ENCODE assay signal across 7 cellular contexts in genomic region chr1:30823627-30823968, GRCh38.
DNase-seq lines count a peak whose midpoint lies in the region; ATAC-seq, FAIRE-seq and TF ChIP-seq lines count a peak whose summit lies in the region.

No MANE protein-coding gene starts in this region.

- DNase-seq in Karpas-422 (no peak), K562 (ENCODE audit: extremely low read depth in 1 of 4, low spot score in 3 of 4) (no peak), lower lobe of right lung (no peak), GM10248 (ENCODE audit: extremely low spot score) (no peak)

- no peaks in the 10 kb centered on the region for H3K9me3 ChIP-seq in Karpas-422 (ENCODE audit: low read length)
- H3K9me3 ChIP-seq in K562 (replicated peaks; ENCODE audit: control insufficient read depth, insufficient read depth, low read depth, low read length) = no peaks in the 10 kb centered on the region
- H3K9me3 ChIP-seq in lower lobe of right lung = no peaks in the 10 kb centered on the region

- H4K20me1 ChIP-seq in Karpas-422 (ENCODE audit: insufficient read depth, low read depth, low read length) (no peaks in the 10 kb centered on the region), K562 (replicated peaks; ENCODE audit: control insufficient read depth, insufficient read depth, low read length) (no peaks in the 10 kb centered on the region; the same call in 1 of the 2 replicates)

- H3K9me1 ChIP-seq in K562 (ENCODE audit: control insufficient read depth, insufficient read depth, low read length) = no peaks in the 10 kb centered on the region

- intact Hi-C loops in K562 (cut with micrococcal nuclease) = no loop called here
- intact Hi-C loops in lower lobe of right lung (cut with DNase I) = no loop called here

- no peak for TF ChIP-seq EP300 in K562 (IDR thresholded peaks at IDR 0.05; ENCODE audit: low read length)

- H3K9ac ChIP-seq in Karpas-422 (ENCODE audit: low read length) (0 out of 2 replicates have a peak overlapping the region, but pooled peaks have one; percentile 51), K562 (ENCODE audit: insufficient read depth in 1 of 2, low read depth in 2 of 2, low read length in 2 of 2) (peak overlapping the region; percentile 75 to 82)

- no peaks in the 10 kb centered on the region for H3K9me2 ChIP-seq in Karpas-422 (replicated peaks; ENCODE audit: insufficient read depth, low read length)

- in situ Hi-C loops in K562 (cut with MboI) = no loop called here

- TF ChIP-seq RAD21 in K562 (CRISPR knock-in tag; conservative IDR thresholded peaks at IDR 0.05 in 1 of 2, IDR thresholded peaks at IDR 0.05 in 1 of 2) = no peak

- no peak for ATAC-seq in K562
- no peak for ATAC-seq in lower lobe of right lung
- ATAC-seq in HG03159 (IDR thresholded peaks at IDR 0.05; ENCODE audit: unreplicated experiment) = no peak
- no peak for ATAC-seq in HG03045 (IDR thresholded peaks at IDR 0.05; ENCODE audit: unreplicated experiment)

- POLR2A ChIA-PET in K562 (lab: Yijun Ruan, JAX) = interaction anchor here (0.6 to 2.1 kb wide), 15 partner anchors 9 to 289 kb away, joined by 3 to 13 read pairs (median 5); no protein-coding TSS in a partner anchor
- POLR2A ChIA-PET in GM10248 (lab: Yijun Ruan, JAX) = no interaction called here

- H3K27ac ChIP-seq in Karpas-422 (ENCODE audit: low read length) = no peak overlapping the region
- peak overlapping the region; percentile 85 for H3K27ac ChIP-seq in K562 (ENCODE audit: extremely low read depth, low read depth, low read length)
- H3K27ac ChIP-seq in lower lobe of right lung = peak overlapping the region; percentile 83
- H3K27ac ChIP-seq in temporal lobe (ENCODE audit: low read depth, low read length) = peak overlapping the region; percentile 89

- no peak overlapping the region for H2AFZ ChIP-seq in Karpas-422 (ENCODE audit: low read length)
- peak overlapping the region; percentile 96 for H2AFZ ChIP-seq in K562 (ENCODE audit: low read depth, low read length)

- no TSS peak for BruUV-seq in K562 (replicated peaks; lab: Mats Ljungman, UMichigan)

- TF ChIP-seq POLR2A in K562 (conservative IDR thresholded peaks at IDR 0.05) = no peak

- CTCF ChIA-PET in K562 (lab: Yijun Ruan, JAX; ENCODE audit: low intra/inter-chr PET ratio) (no interaction called here), GM10248 (lab: Yijun Ruan, JAX) (interaction anchor here (0.7 to 2.0 kb wide), 6 partner anchors 9 to 105 kb away, joined by 3 to 9 read pairs (median 4); no protein-coding TSS in a partner anchor)

- H3K36me3 ChIP-seq in Karpas-422 (ENCODE audit: insufficient read depth, low read length) = no peaks in the 10 kb centered on the region
- no peaks in the 10 kb centered on the region for H3K36me3 ChIP-seq in K562 (ENCODE audit: control insufficient read depth, insufficient read depth, low read length)
- H3K36me3 ChIP-seq in lower lobe of right lung = no peaks in the 10 kb centered on the region

- H3K27me3 ChIP-seq in Karpas-422 (ENCODE audit: low read length) (no peaks in the 10 kb centered on the region), K562 (ENCODE audit: control insufficient read depth in 2 of 2, insufficient read depth in 2 of 2, low read length in 2 of 2) (no peaks in the 10 kb centered on the region; a peak in 1 of 5 replicates), lower lobe of right lung (ENCODE audit: low read depth) (no peaks in the 10 kb centered on the region)

- no peak for FAIRE-seq in K562 (lab: Jason Lieb, UNC)

- peaks cover 16% of the 10 kb centered on the region for H3K4me1 ChIP-seq in Karpas-422 (ENCODE audit: low read length)
- peaks cover 9 to 18% of the 10 kb centered on the region in 2 experiments; a peak in 4 of 5 replicates for H3K4me1 ChIP-seq in K562 (replicated peaks in 1 of 2; ENCODE audit: control insufficient read depth in 2 of 2, insufficient read depth in 2 of 2, low read length in 2 of 2)
- peaks cover 15% of the 10 kb centered on the region for H3K4me1 ChIP-seq in lower lobe of right lung

- H3K79me2 ChIP-seq in Karpas-422 (ENCODE audit: low read length) (no peaks in the 10 kb centered on the region), K562 (ENCODE audit: control insufficient read depth, insufficient read depth, low read length) (no peaks in the 10 kb centered on the region)

- peak overlapping the region; percentile 55 for H3K4me2 ChIP-seq in Karpas-422 (ENCODE audit: low read depth, low read length, poor library complexity, severe bottlenecking)
- peak overlapping the region; percentile 83 for H3K4me2 ChIP-seq in K562 (ENCODE audit: insufficient read depth, low read length)

- TF ChIP-seq CTCF in K562 (IDR thresholded peaks at IDR 0.05 in 2 of 3, conservative IDR thresholded peaks at IDR 0.05 in 1 of 3; ENCODE audit: insufficient read depth in 2 of 3, low read depth in 1 of 3, low read length in 3 of 3) (no peak), lower lobe of right lung (IDR thresholded peaks at IDR 0.05) (no peak), GM10248 (IDR thresholded peaks at IDR 0.05; ENCODE audit: control extremely low read depth, extremely low read depth, low read depth, missing control alignments) (no peak)

- WGBS in K562 (ENCODE audit: insufficient coverage, low coverage, missing lambda C conversion rate) = 61% methylated on average over 3 of the region's 3 CpGs

- H3K4me3 ChIP-seq in Karpas-422 (ENCODE audit: low read length) = no peak overlapping the region
- peak overlapping the region; percentile 44; the same call in 1 of the 2 replicates for H3K4me3 ChIP-seq in K562
- peak overlapping the region; percentile 38 for H3K4me3 ChIP-seq in lower lobe of right lung

TF ChIP-seq in K562, 482 proteins besides CTCF, POLR2A, EP300 and RAD21 (continues in another document):
- TF ChIP-seq RB1 (IDR thresholded peaks at IDR 0.05; ENCODE audit: low read depth) = 0 out of 2 replicates have a peak, but pooled peaks have one; percentile 5
- 0 out of 2 replicates have a peak, but pooled peaks have one; percentile 17 for TF ChIP-seq ZNF76 (CRISPR knock-in tag; IDR thresholded peaks at IDR 0.05; ENCODE audit: borderline replicate concordance)
- no peak for TF ChIP-seq ATF3 (IDR thresholded peaks at IDR 0.05)
- TF ChIP-seq ATF3 (CRISPR knock-in tag; conservative IDR thresholded peaks at IDR 0.05) = no peak
- no peak for TF ChIP-seq KHSRP (IDR thresholded peaks at IDR 0.05)
- no peak for TF ChIP-seq E2F6 (IDR thresholded peaks at IDR 0.05; ENCODE audit: borderline replicate concordance in 1 of 2, extremely low read depth in 1 of 2, insufficient read depth in 1 of 2, insufficient read length in 1 of 2, low read depth in 1 of 2, low read length in 1 of 2, poor library complexity in 1 of 2, severe bottlenecking in 1 of 2)
- no peak for TF ChIP-seq E2F3 (CRISPR knock-in tag; IDR thresholded peaks at IDR 0.05)
- TF ChIP-seq BACH1 (tag; IDR thresholded peaks at IDR 0.05) = 0 out of 2 replicates have a peak, but pooled peaks have one; percentile 70
- TF ChIP-seq L3MBTL2 (IDR thresholded peaks at IDR 0.05) = no peak
- no peak for TF ChIP-seq ZNF41 (CRISPR knock-in tag; conservative IDR thresholded peaks at IDR 0.05)
- no peak for TF ChIP-seq FOSL1 (tag; conservative IDR thresholded peaks at IDR 0.05)
- TF ChIP-seq KLF16 (IDR thresholded peaks at IDR 0.05) = no peak
- TF ChIP-seq FOXA3 (CRISPR knock-in tag; conservative IDR thresholded peaks at IDR 0.05 in 1 of 2, IDR thresholded peaks at IDR 0.05 in 1 of 2) = no peak
- no peak for TF ChIP-seq ZNF174 (CRISPR knock-in tag; IDR thresholded peaks at IDR 0.05)
- no peak for TF ChIP-seq TSC22D4 (tag; IDR thresholded peaks at IDR 0.05)
- no peak for TF ChIP-seq SUPT5H (IDR thresholded peaks at IDR 0.05)
- no peak for TF ChIP-seq ZHX1 (conservative IDR thresholded peaks at IDR 0.05; ENCODE audit: low read length)
- TF ChIP-seq GATA2 (CRISPR knock-in tag; IDR thresholded peaks at IDR 0.05) = no peak
